ENCODE assay signal across 1 cellular context in the genomic region with DNA sequence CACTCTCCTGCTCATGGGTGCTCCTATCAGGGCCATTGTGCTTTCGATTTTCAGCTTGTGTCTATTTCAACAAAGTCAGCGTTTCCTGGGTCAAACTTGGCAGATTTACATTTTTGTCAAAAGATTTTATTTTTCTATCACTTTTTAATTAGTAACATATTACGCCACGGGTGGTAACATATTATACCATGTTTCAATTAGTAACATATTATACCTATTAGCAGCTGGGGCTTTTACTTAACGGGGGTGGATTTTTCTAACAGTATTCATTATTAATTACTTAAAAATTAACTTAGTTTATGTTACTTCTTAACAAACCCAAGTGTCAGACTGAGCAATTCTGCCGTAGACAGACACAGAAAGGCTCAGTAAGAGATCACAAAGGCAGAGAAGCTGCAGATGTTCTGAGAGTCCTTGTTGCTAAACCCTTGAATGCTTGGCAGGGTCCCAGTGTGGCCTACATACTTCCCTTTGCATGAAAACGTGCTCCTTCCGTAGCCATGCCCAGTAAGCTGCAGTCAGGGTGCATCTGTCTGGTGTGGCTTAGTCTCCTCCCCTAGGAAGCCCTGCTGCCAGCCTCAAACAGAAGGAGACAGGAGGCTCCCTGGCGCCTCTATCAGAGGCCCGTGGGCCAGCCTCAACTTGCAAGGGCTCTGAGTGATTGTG.
TF ChIP-seq lines count a peak whose summit lies in the region.

No MANE protein-coding gene starts in this region.

TF ChIP-seq in SK-N-SH treated with all-trans-retinoic acid at 6 μM for 48 hours, 23 proteins besides CTCF, POLR2A, EP300 and RAD21 (continued from another document):
- TF ChIP-seq, protein P1, sequence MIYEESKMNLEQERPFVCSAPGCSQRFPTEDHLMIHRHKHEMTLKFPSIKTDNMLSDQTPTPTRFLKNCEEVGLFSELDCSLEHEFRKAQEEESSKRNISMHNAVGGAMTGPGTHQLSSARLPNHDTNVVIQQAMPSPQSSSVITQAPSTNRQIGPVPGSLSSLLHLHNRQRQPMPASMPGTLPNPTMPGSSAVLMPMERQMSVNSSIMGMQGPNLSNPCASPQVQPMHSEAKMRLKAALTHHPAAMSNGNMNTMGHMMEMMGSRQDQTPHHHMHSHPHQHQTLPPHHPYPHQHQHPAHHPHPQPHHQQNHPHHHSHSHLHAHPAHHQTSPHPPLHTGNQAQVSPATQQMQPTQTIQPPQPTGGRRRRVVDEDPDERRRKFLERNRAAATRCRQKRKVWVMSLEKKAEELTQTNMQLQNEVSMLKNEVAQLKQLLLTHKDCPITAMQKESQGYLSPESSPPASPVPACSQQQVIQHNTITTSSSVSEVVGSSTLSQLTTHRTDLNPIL (CRISPR knock-in tag; IDR thresholded peaks at IDR 0.05; ENCODE audit: low read depth), result no peak
- TF ChIP-seq GLIS3 (CRISPR knock-in tag; IDR thresholded peaks at IDR 0.05) (no peak), TCF4 (CRISPR knock-in tag; IDR thresholded peaks at IDR 0.05; ENCODE audit: borderline replicate concordance) (no peak)
- TF ChIP-seq, protein P2, sequence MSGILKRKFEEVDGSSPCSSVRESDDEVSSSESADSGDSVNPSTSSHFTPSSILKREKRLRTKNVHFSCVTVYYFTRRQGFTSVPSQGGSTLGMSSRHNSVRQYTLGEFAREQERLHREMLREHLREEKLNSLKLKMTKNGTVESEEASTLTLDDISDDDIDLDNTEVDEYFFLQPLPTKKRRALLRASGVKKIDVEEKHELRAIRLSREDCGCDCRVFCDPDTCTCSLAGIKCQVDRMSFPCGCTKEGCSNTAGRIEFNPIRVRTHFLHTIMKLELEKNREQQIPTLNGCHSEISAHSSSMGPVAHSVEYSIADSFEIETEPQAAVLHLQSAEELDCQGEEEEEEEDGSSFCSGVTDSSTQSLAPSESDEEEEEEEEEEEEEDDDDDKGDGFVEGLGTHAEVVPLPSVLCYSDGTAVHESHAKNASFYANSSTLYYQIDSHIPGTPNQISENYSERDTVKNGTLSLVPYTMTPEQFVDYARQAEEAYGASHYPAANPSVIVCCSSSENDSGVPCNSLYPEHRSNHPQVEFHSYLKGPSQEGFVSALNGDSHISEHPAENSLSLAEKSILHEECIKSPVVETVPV (CRISPR knock-in tag; IDR thresholded peaks at IDR 0.05), result no peak
